ENCODE assay signal across 20 cellular contexts in the genomic region with DNA sequence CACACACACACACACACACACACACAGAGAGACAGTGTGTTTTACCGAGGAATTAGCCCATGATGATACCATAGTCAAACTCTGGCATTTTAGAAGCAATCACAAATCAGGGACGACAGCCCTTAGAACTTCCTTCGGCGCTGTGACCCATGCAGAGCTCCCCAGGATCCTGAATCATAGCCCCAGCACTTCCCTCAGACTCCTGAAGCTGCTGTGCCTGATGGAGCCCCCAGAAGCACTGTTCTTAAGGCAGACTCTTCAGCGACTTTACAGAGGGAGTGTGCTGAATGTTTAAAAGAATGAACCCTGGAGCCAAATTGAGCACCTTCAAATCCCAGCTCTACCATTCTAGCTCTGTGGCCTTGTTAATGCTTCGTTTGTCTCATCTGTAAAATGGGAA.
"Had no signal": no experiment of that assay in that cellular context is flagged by ENCODE, and none has a peak within 500 bp of the region (broad histone marks: within the 10 kb centered on the region; RNA-seq: fewer than 3 reads in every experiment).

No MANE protein-coding gene starts in this region.

- H3K4me2 ChIP-seq: hepatocyte had no signal

- H3K27ac Mint-ChIP-seq: natural killer cell; stimulated activated naive B cell treated with anti-CD40 and anti-IgM and Interleukin-4, amounts not matched to agents 10 μg/mL and 1 μg/mL and 100 μg/mL, for 72 hours; stimulated activated naive CD8-positive, alpha-beta T cell treated with anti-CD3 and anti-CD28 coated beads, Interleukin-15, amount 100 ng/mL, for 72 hours had no signal

- H3K27ac ChIP-seq: coronary artery, hepatocyte, skin epidermis, testis, tibial nerve had no signal

- H3K9me3 ChIP-seq: mucosa of descending colon, testis, tibial nerve had no signal

- H3K9me3 Mint-ChIP-seq: natural killer cell; stimulated activated naive B cell treated with anti-CD40 and anti-IgM and Interleukin-4, amounts not matched to agents 10 μg/mL and 1 μg/mL and 100 μg/mL, for 72 hours; stimulated activated naive CD8-positive, alpha-beta T cell treated with anti-CD3 and anti-CD28 coated beads, Interleukin-15, amount 100 ng/mL, for 72 hours had no signal

- H3K27me3 ChIP-seq: hepatocyte, testis, tibial nerve had no signal

- H3K36me3 Mint-ChIP-seq: natural killer cell; stimulated activated naive B cell treated with anti-CD40 and anti-IgM and Interleukin-4, amounts not matched to agents 10 μg/mL and 1 μg/mL and 100 μg/mL, for 72 hours had no signal

- ATAC-seq: left cardiac atrium; left ventricle myocardium superior; mucosa of descending colon; natural killer cell; sciatic nerve; stimulated activated naive B cell treated with anti-CD40 and anti-IgM and Interleukin-4, amounts not matched to agents 10 μg/mL and 1 μg/mL and 100 μg/mL, for 72 hours; stimulated activated naive CD8-positive, alpha-beta T cell treated with anti-CD3 and anti-CD28 coated beads, Interleukin-15, amount 100 ng/mL, for 72 hours had no signal

- H3K4me3 Mint-ChIP-seq: natural killer cell; stimulated activated naive B cell treated with anti-CD40 and anti-IgM and Interleukin-4, amounts not matched to agents 10 μg/mL and 1 μg/mL and 100 μg/mL, for 72 hours; stimulated activated naive CD8-positive, alpha-beta T cell treated with anti-CD3 and anti-CD28 coated beads, Interleukin-15, amount 100 ng/mL, for 72 hours had no signal

- H3K4me1 Mint-ChIP-seq: stimulated activated naive B cell treated with anti-CD40 and anti-IgM and Interleukin-4, amounts not matched to agents 10 μg/mL and 1 μg/mL and 100 μg/mL, for 72 hours; stimulated activated naive CD8-positive, alpha-beta T cell treated with anti-CD3 and anti-CD28 coated beads, Interleukin-15, amount 100 ng/mL, for 72 hours had no signal

- DNase-seq: effector CD8-positive, alpha-beta T cell; foreskin melanocyte; head of caudate nucleus; kidney; left cardiac atrium; left ventricle myocardium superior; mucosa of descending colon; natural killer cell; posterior cingulate gyrus; stimulated activated CD4-positive, alpha-beta T cell treated with anti-CD3 and anti-CD28 coated beads, Interleukin-2, amount 100 ng/mL, for 24 hours; stimulated activated CD4-positive, alpha-beta T cell treated with anti-CD3 and anti-CD28 coated beads, Interleukin-4, amount 100 ng/mL, for 4 hours; stimulated activated naive B cell treated with anti-CD40 and anti-IgM and Interleukin-4, amounts not matched to agents 10 μg/mL and 1 μg/mL and 100 μg/mL, for 72 hours; stimulated activated naive CD8-positive, alpha-beta T cell treated with anti-CD3 and anti-CD28 coated beads, Interleukin-15, amount 100 ng/mL, for 72 hours; testis had no signal

- H3K36me3 ChIP-seq: tibial nerve had no signal

- H3K27me3 Mint-ChIP-seq: stimulated activated naive B cell treated with anti-CD40 and anti-IgM and Interleukin-4, amounts not matched to agents 10 μg/mL and 1 μg/mL and 100 μg/mL, for 72 hours; stimulated activated naive CD8-positive, alpha-beta T cell treated with anti-CD3 and anti-CD28 coated beads, Interleukin-15, amount 100 ng/mL, for 72 hours had no signal

- FAIRE-seq: kidney had no signal

- H3K4me3 ChIP-seq: coronary artery, hepatocyte, lung, mucosa of descending colon, skin epidermis, testis, tibial nerve had no signal

- H2AFZ ChIP-seq: hepatocyte had no signal

- H3K4me1 ChIP-seq: testis had no signal

- H3K79me2 ChIP-seq: hepatocyte had no signal
